14 cellular contexts compared by ENCODE assay signal in the genomic region with DNA sequence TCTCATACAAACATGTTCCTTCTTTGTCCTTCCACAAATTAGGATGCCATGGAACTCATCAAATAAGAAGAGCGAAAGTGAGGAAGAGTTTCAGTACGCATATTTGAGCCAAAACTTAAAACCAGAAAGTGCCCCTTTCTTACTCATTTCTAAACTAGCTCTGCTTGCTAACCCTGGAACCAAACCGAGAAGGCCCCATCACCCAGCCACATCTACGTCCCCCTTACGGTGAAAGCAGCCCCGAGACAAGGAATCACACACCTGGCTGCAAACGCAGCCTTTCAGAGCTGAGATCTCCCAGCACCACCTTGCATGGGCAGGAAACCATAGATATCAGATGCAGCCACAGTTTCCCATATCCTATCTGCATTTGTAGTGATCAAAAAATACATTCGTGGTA. TPM values are rescaled to one million over a fixed set of nuclear protein-coding genes. Genes with fewer than 3 reads are reported as not detected.
DNase-seq lines count a peak whose midpoint lies in the region; ATAC-seq and TF ChIP-seq lines count a peak whose summit lies in the region.
"Had no signal": no experiment of that assay in that cellular context is flagged by ENCODE, and none has a peak within 500 bp of the region (broad histone marks: within the 10 kb centered on the region; RNA-seq: fewer than 3 reads in every experiment).

No MANE protein-coding gene starts in this region.

- H3K4me1 Mint-ChIP-seq in CD4-positive, CD25-positive, alpha-beta regulatory T cell: peaks cover 22 to 79% (median 52%) of the 10 kb centered on the region in 4 donors
- H3K4me1 Mint-ChIP-seq in T-cell (peaks cover 68 to 76% (median 75%) of the 10 kb centered on the region in 3 donors), osteocyte (ENCODE audit: unreplicated experiment) (peaks cover 12% of the 10 kb centered on the region), MCF 10A (ENCODE audit: insufficient read depth, unreplicated experiment) (peaks cover 14% of the 10 kb centered on the region)
- H3K4me1 Mint-ChIP-seq in activated naive CD8-positive, alpha-beta T cell treated with anti-CD3 and anti-CD28 coated beads, Interleukin-2, amount 50 U/mL, for 24 hours: peaks cover 55% of the 10 kb centered on the region

- H3K4me1 ChIP-seq in CD4-positive, CD25-positive, alpha-beta regulatory T cell (ENCODE audit: control insufficient read depth, insufficient read depth, low read length, poor library complexity, severe bottlenecking): peaks cover 18% of the 10 kb centered on the region
- H3K4me1 ChIP-seq: gastrocnemius medialis had no signal

- no peaks in the 10 kb centered on the region for H3K27me3 ChIP-seq in CD4-positive, CD25-positive, alpha-beta regulatory T cell (ENCODE audit: control insufficient read depth, insufficient read depth, low read length)
- H3K27me3 ChIP-seq: gastrocnemius medialis, sigmoid colon had no signal

- peaks cover 12% of the 10 kb centered on the region for H3K36me3 Mint-ChIP-seq in CD4-positive, CD25-positive, alpha-beta regulatory T cell
- H3K36me3 Mint-ChIP-seq in T-cell (peaks cover 3% of the 10 kb centered on the region), osteocyte (ENCODE audit: unreplicated experiment) (peaks cover 7% of the 10 kb centered on the region), MCF 10A (ENCODE audit: insufficient read depth, unreplicated experiment) (peaks cover 45% of the 10 kb centered on the region)
- no peaks in the 10 kb centered on the region for H3K36me3 Mint-ChIP-seq in activated naive CD8-positive, alpha-beta T cell treated with anti-CD3 and anti-CD28 coated beads, Interleukin-2, amount 50 U/mL, for 24 hours (ENCODE audit: low read depth)

- H3K27me3 Mint-ChIP-seq in CD4-positive, CD25-positive, alpha-beta regulatory T cell: no peaks in the 10 kb centered on the region
- H3K27me3 Mint-ChIP-seq in T-cell (no peaks in the 10 kb centered on the region), osteocyte (ENCODE audit: unreplicated experiment) (no peaks in the 10 kb centered on the region), MCF 10A (ENCODE audit: insufficient read depth, unreplicated experiment) (no peaks in the 10 kb centered on the region)
- no peaks in the 10 kb centered on the region for H3K27me3 Mint-ChIP-seq in activated naive CD8-positive, alpha-beta T cell treated with anti-CD3 and anti-CD28 coated beads, Interleukin-2, amount 50 U/mL, for 24 hours

- BruUV-seq in MCF 10A (replicated peaks; lab: Mats Ljungman, UMichigan): no TSS peak

- peak; percentile 39 to 44 for ATAC-seq in CD4-positive, CD25-positive, alpha-beta regulatory T cell (ENCODE audit: low read depth in 2 of 2)
- peak; percentile 59 for ATAC-seq in GM18858 (IDR thresholded peaks at IDR 0.05; ENCODE audit: unreplicated experiment)
- ATAC-seq in T-cell (replicated peaks in 1 of 4): peak; percentile 48 to 77 (median 68)
- peak; percentile 84 for ATAC-seq in activated naive CD8-positive, alpha-beta T cell treated with anti-CD3 and anti-CD28 coated beads, Interleukin-2, amount 50 U/mL, for 24 hours
- no peak for ATAC-seq in HG03135 (IDR thresholded peaks at IDR 0.05; ENCODE audit: unreplicated experiment)
- ATAC-seq: gastrocnemius medialis, Panc1 had no signal

- intact Hi-C loops in MCF 10A (cut with micrococcal nuclease): no loop called here

- DNase-seq in CD4-positive, CD25-positive, alpha-beta regulatory T cell: peak in 2 of 3 donors; percentile 20 to 49
- DNase-seq in T-cell (peak in 17 of 34 experiments; percentile 7 to 36 (median 16)), osteocyte (ENCODE audit: extremely low spot score, unreplicated experiment) (no peak), germinal center (ENCODE audit: low spot score) (no peak), MCF 10A (ENCODE audit: unreplicated experiment) (no peak)
- DNase-seq in activated naive CD8-positive, alpha-beta T cell treated with anti-CD3 and anti-CD28 coated beads, Interleukin-2, amount 50 U/mL, for 24 hours: peak; percentile 51
- DNase-seq: anterior cingulate cortex; effector CD8-positive, alpha-beta T cell; gastrocnemius medialis; H7; sigmoid colon had no signal

- H3K4me3 Mint-ChIP-seq in CD4-positive, CD25-positive, alpha-beta regulatory T cell: peak overlapping the region; percentile 65 to 87 (median 77)
- H3K4me3 Mint-ChIP-seq in T-cell (peak overlapping the region; percentile 62 to 75 (median 69)), osteocyte (ENCODE audit: unreplicated experiment) (no peak overlapping the region), MCF 10A (ENCODE audit: unreplicated experiment) (no peak overlapping the region)
- no peak overlapping the region for H3K4me3 Mint-ChIP-seq in activated naive CD8-positive, alpha-beta T cell treated with anti-CD3 and anti-CD28 coated beads, Interleukin-2, amount 50 U/mL, for 24 hours

- POLR2A ChIA-PET in T-cell (lab: Charles Lee): no interaction called here
- POLR2A ChIA-PET in MCF 10A (lab: Yijun Ruan, JAX): interaction anchor here (0.7 to 2.3 kb wide), 2 partner anchors 19 to 84 kb away, joined by 4 to 8 read pairs; no protein-coding TSS in a partner anchor

- no peaks in the 10 kb centered on the region for H3K36me3 ChIP-seq in CD4-positive, CD25-positive, alpha-beta regulatory T cell (ENCODE audit: control insufficient read depth, insufficient read depth, low read length)
- H3K36me3 ChIP-seq: gastrocnemius medialis, sigmoid colon had no signal

- no peaks in the 10 kb centered on the region for H3K9me3 ChIP-seq in CD4-positive, CD25-positive, alpha-beta regulatory T cell (ENCODE audit: control insufficient read depth in 2 of 2, low read length in 2 of 2)
- H3K9me3 ChIP-seq: gastrocnemius medialis, sigmoid colon had no signal

- peak overlapping the region; percentile 27 for H3K4me3 ChIP-seq in CD4-positive, CD25-positive, alpha-beta regulatory T cell (ENCODE audit: low read depth, low read length)
- H3K4me3 ChIP-seq: gastrocnemius medialis, sigmoid colon had no signal

- H3K9me3 Mint-ChIP-seq in CD4-positive, CD25-positive, alpha-beta regulatory T cell: no peaks in the 10 kb centered on the region
- H3K9me3 Mint-ChIP-seq in T-cell (no peaks in the 10 kb centered on the region), osteocyte (ENCODE audit: unreplicated experiment) (no peaks in the 10 kb centered on the region), MCF 10A (ENCODE audit: unreplicated experiment) (no peaks in the 10 kb centered on the region)
- H3K9me3 Mint-ChIP-seq in activated naive CD8-positive, alpha-beta T cell treated with anti-CD3 and anti-CD28 coated beads, Interleukin-2, amount 50 U/mL, for 24 hours: no peaks in the 10 kb centered on the region

- H3K27ac Mint-ChIP-seq in CD4-positive, CD25-positive, alpha-beta regulatory T cell: peak overlapping the region; percentile 45 to 87 (median 84)
- H3K27ac Mint-ChIP-seq in T-cell: peak overlapping the region; percentile 75 to 87
- H3K27ac Mint-ChIP-seq in activated naive CD8-positive, alpha-beta T cell treated with anti-CD3 and anti-CD28 coated beads, Interleukin-2, amount 50 U/mL, for 24 hours: peak overlapping the region; percentile 39
- H3K27ac Mint-ChIP-seq in osteocyte (ENCODE audit: unreplicated experiment): no peak overlapping the region
- no peak overlapping the region for H3K27ac Mint-ChIP-seq in MCF 10A (ENCODE audit: low read depth, unreplicated experiment)

- TF ChIP-seq CTCF in osteocyte (IDR thresholded peaks at IDR 0.05): no peak
- TF ChIP-seq CTCF in MCF 10A (IDR thresholded peaks at IDR 0.05; ENCODE audit: unreplicated experiment): no peak

- CTCF ChIA-PET in T-cell (lab: Charles Lee): no interaction called here
- CTCF ChIA-PET in MCF 10A (lab: Yijun Ruan, JAX): interaction anchor here (0.6 kb wide), 1 partner anchor 10 kb away, joined by 3 read pairs; no protein-coding TSS in a partner anchor

- no peak overlapping the region for H3K27ac ChIP-seq in CD4-positive, CD25-positive, alpha-beta regulatory T cell (ENCODE audit: insufficient read depth, low read length, poor library complexity, severe bottlenecking)
- H3K27ac ChIP-seq: gastrocnemius medialis, sigmoid colon had no signal

RNA-seq across cellular contexts. Expression of gene TRERF1, which starts 28.5 kb away (rescaled TPM):
- total RNA-seq in CD4-positive, CD25-positive, alpha-beta regulatory T cell: 55.7 TPM
- 1 to 10 TPM; 2.3 to 4.9 (median 4.2) TPM for polyA plus RNA-seq in CD4-positive, CD25-positive, alpha-beta regulatory T cell
- 10 to 100 TPM; 20.5 to 52.2 (median 25.6) TPM for total RNA-seq in T-cell
- 6.4 and 6.5 TPM in 2 replicates for total RNA-seq in osteocyte
- total RNA-seq in MCF 10A (2022): 9.4 and 12.0 TPM in 2 replicates

Comparison
In these comparisons a context has a peak if more than half of its experiments do, and no peak if none do; other contexts are left out.
1. DNase-seq: peak in CD4-positive, CD25-positive, alpha-beta regulatory T cell (2 of 3) and activated naive CD8-positive, alpha-beta T cell treated with anti-CD3 and anti-CD28 coated beads, Interleukin-2, amount 50 U/mL, for 24 hours (single experiment); none in osteocyte (single experiment), germinal center (single experiment) and MCF 10A (single experiment).
2. H3K27ac Mint-ChIP-seq: peak in CD4-positive, CD25-positive, alpha-beta regulatory T cell (3 of 3), T-cell (2 of 2) and activated naive CD8-positive, alpha-beta T cell treated with anti-CD3 and anti-CD28 coated beads, Interleukin-2, amount 50 U/mL, for 24 hours (single experiment); none in osteocyte (single experiment) and MCF 10A (single experiment).
3. H3K4me3 Mint-ChIP-seq: peak in CD4-positive, CD25-positive, alpha-beta regulatory T cell (4 of 4) and T-cell (3 of 3); none in activated naive CD8-positive, alpha-beta T cell treated with anti-CD3 and anti-CD28 coated beads, Interleukin-2, amount 50 U/mL, for 24 hours (single experiment), osteocyte (single experiment) and MCF 10A (single experiment).